ENCODE assay signal across 11 cellular contexts in genomic region chr13:62294210-62294609, GRCh38.
"Had no signal": no experiment of that assay in that cellular context is flagged by ENCODE, and none has a peak within 500 bp of the region (broad histone marks: within the 10 kb centered on the region; RNA-seq: fewer than 3 reads in every experiment).

No MANE protein-coding gene starts in this region.

- H3K9ac ChIP-seq: neural progenitor cell, parathyroid adenoma had no signal

- H3K27me3 ChIP-seq: esophagus squamous epithelium, gastroesophageal sphincter, hepatocyte, neural progenitor cell had no signal

- H3K79me2 ChIP-seq: hepatocyte, parathyroid adenoma had no signal

- ATAC-seq: gastroesophageal sphincter, T-helper 17 cell had no signal

- H3K4me3 ChIP-seq: esophagus squamous epithelium, gastroesophageal sphincter, hepatocyte, neural progenitor cell, skin epidermis had no signal

- H3K4me1 ChIP-seq: esophagus squamous epithelium, gastroesophageal sphincter, neural progenitor cell, parathyroid adenoma had no signal

- H3K27ac ChIP-seq: esophagus squamous epithelium, gastroesophageal sphincter, hepatocyte, neural progenitor cell, parathyroid adenoma, skin epidermis had no signal

- H3K36me3 ChIP-seq: esophagus squamous epithelium, gastroesophageal sphincter, neural progenitor cell had no signal

- DNase-seq: activated CD4-positive, alpha-beta T cell treated with anti-CD3 and anti-CD28 coated beads, Interleukin-2, amount 50 U/mL, for 1 hour; activated naive CD4-positive, alpha-beta T cell treated with anti-CD3 and anti-CD28 coated beads, Interleukin-2, amount 50 U/mL, for 16 hours; amniotic stem cell; esophagus squamous epithelium; retina; T-helper 17 cell had no signal

- H2AFZ ChIP-seq: hepatocyte, neural progenitor cell, parathyroid adenoma had no signal

- H3K9me3 ChIP-seq: gastroesophageal sphincter had no signal

- H3K4me2 ChIP-seq: hepatocyte, neural progenitor cell had no signal
